Comparison of ENCODE assay signal across 8 cellular contexts in genomic region chr11:121466063-121466794, GRCh38. TPM values are rescaled to one million over a fixed set of nuclear protein-coding genes. Genes with fewer than 3 reads are reported as not detected.
DNase-seq lines count a peak whose midpoint lies in the region; ATAC-seq and TF ChIP-seq lines count a peak whose summit lies in the region.

No MANE protein-coding gene starts in this region.

- H3K27ac ChIP-seq in PC-9 = peak overlapping the region; percentile 95
- H3K27ac ChIP-seq in gastrocnemius medialis = no peak overlapping the region

- H3K4me1 ChIP-seq in PC-9 (replicated peaks; ENCODE audit: insufficient read depth) (peaks cover 75% of the 10 kb centered on the region), gastrocnemius medialis (no peaks in the 10 kb centered on the region)

- peak overlapping the region; percentile 46; the same call in 1 of the 2 replicates for H2AFZ ChIP-seq in PC-9

- H3K4me3 ChIP-seq in PC-9 (peak overlapping the region; percentile 12; the same call in 1 of the 2 replicates), astrocyte of the cerebellum (ENCODE audit: low read depth, low read length) (no peak overlapping the region), gastrocnemius medialis (no peak overlapping the region)

- H3K27me3 ChIP-seq in PC-9 (ENCODE audit: insufficient read depth, low read depth) (no peaks in the 10 kb centered on the region), gastrocnemius medialis (no peaks in the 10 kb centered on the region)

- TF ChIP-seq POLR2A in gastrocnemius medialis (IDR thresholded peaks at IDR 0.05) = no peak

- peaks cover 55% of the 10 kb centered on the region for H3F3A ChIP-seq in PC-9 (ENCODE audit: insufficient read depth, low read depth)

- no peaks in the 10 kb centered on the region for H4K20me1 ChIP-seq in PC-9 (ENCODE audit: insufficient read depth)

- TF ChIP-seq CTCF in PC-9 (conservative IDR thresholded peaks at IDR 0.05) (no peak), astrocyte of the cerebellum (IDR thresholded peaks at IDR 0.05; ENCODE audit: low read depth, low read length, missing control alignments) (no peak), gastrocnemius medialis (IDR thresholded peaks at IDR 0.05 in 4 of 5, conservative IDR thresholded peaks at IDR 0.05 in 1 of 5) (no peak)

- H3K9me3 ChIP-seq in PC-9 (ENCODE audit: insufficient read depth, low read depth) (no peaks in the 10 kb centered on the region), gastrocnemius medialis (no peaks in the 10 kb centered on the region)

- POLR2A ChIA-PET in PC-9 (lab: Charles Lee; ENCODE audit: unreplicated experiment) = interaction anchor here (0.5 to 1.2 kb wide), 3 partner anchors 174 to 1345 kb away, joined by 5 to 29 read pairs (median 22); partner anchors contain the start of gene SC5D

- H3K4me2 ChIP-seq in PC-9 = peak overlapping the region; percentile 68

- H3K9me2 ChIP-seq in PC-9 (ENCODE audit: insufficient read depth) = no peaks in the 10 kb centered on the region

- peak; percentile 93 to 94 for ATAC-seq in gastrocnemius medialis
- ATAC-seq in HG03439 (IDR thresholded peaks at IDR 0.05; ENCODE audit: unreplicated experiment) = no peak
- no peak for ATAC-seq in HG03354 (IDR thresholded peaks at IDR 0.05; ENCODE audit: poor library complexity, severe bottlenecking, unreplicated experiment)

- no TSS peak for BruUV-seq in PC-9 (replicated peaks; lab: Mats Ljungman, UMichigan)

- intact Hi-C loops in PC-9 (cut with micrococcal nuclease; ENCODE audit: unreplicated experiment) (loop anchor here (1.0 to 10.0 kb wide), 3 partner anchors 10 to 921 kb away; no protein-coding TSS in a partner anchor), gastrocnemius medialis (cut with DNase I; ENCODE audit: low total_unique reads) (loop anchor here (5.0 to 10.0 kb wide), 2 partner anchors 56 to 129 kb away; no protein-coding TSS in a partner anchor)

- CTCF ChIA-PET in PC-9 (lab: Charles Lee) = interaction anchor here (0.6 kb wide), 1 partner anchor 56 kb away, joined by 5 read pairs; no protein-coding TSS in a partner anchor

- DNase-seq in C1 segment of cervical spinal cord (lab: John Stamatoyannopoulos, UW) = peak in 11 of 14 donors; percentile 42 to 90 (median 75)
- peak; percentile 81 for DNase-seq in HK-2 (ENCODE audit: unreplicated experiment)
- DNase-seq in PC-9 = peak; percentile 93 to 98
- peak; percentile 84 for DNase-seq in astrocyte of the cerebellum (ENCODE audit: low read depth)
- DNase-seq in iPS DF 19.7 (ENCODE audit: low read depth, low spot score) = peak; percentile 68
- DNase-seq in gastrocnemius medialis = peak; percentile 74 to 79

- in situ Hi-C loops in astrocyte of the cerebellum (cut with HindIII; ENCODE audit: low sequenced_read_pairs) (no loop called here), gastrocnemius medialis (cut with MboI; ENCODE audit: low sequenced_read_pairs in 4 of 4) (no loop called here)

- no peaks in the 10 kb centered on the region for H3K79me2 ChIP-seq in PC-9 (ENCODE audit: low read depth)

- H3K36me3 ChIP-seq in PC-9 (ENCODE audit: low read depth) = no peaks in the 10 kb centered on the region
- no peaks in the 10 kb centered on the region for H3K36me3 ChIP-seq in gastrocnemius medialis

RNA-seq across cellular contexts. Expression of gene SORL1, which starts 14.1 kb away (rescaled TPM):
- total RNA-seq in PC-9 (2021) (4.9 and 6.4 TPM in 2 replicates), gastrocnemius medialis (1 to 10 TPM in 3 of 4 donors, under 1 TPM in 1; 0.78 to 2.7 (median 2.3) TPM)

Comparison
In these comparisons a context has a peak if more than half of its experiments do, and no peak if none do; other contexts are left out.
1. ATAC-seq: peak in gastrocnemius medialis (2 of 2); none in HG03439 (single experiment) and HG03354 (single experiment).
2. Peak in every context shown above with its lines, with median percentiles within 50 percentile points of each other: DNase-seq.